Comparison of ENCODE assay signal across 14 cellular contexts in the genomic region with DNA sequence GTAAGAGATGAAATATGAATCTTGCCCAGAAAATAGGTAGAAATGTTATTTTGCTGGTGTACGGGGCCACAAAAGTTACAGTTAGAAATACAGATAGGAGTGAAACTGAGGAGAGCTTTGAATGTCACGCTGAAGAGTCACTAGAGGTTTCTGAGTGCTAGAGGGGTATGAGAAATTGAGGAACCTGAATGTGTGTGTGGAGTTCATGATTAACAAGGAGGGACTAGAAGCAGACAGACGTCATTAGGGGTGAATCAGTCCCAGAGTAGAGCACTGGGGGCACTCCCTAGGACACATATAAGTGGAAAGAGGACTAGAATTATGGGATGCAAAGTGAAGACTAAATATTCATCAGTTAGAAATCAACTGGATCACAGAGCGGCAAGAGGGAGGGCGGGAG.
DNase-seq lines count a peak whose midpoint lies in the region; ATAC-seq and TF ChIP-seq lines count a peak whose summit lies in the region.
"Had no signal": no experiment of that assay in that cellular context is flagged by ENCODE, and none has a peak within 500 bp of the region (broad histone marks: within the 10 kb centered on the region; RNA-seq: fewer than 3 reads in every experiment).

No MANE protein-coding gene starts in this region.

- no peaks in the 10 kb centered on the region for H3K27me3 ChIP-seq in HL-60 (ENCODE audit: insufficient read depth, poor library complexity, severe bottlenecking)

- TF ChIP-seq CTCF in HL-60 (IDR thresholded peaks at IDR 0.05; ENCODE audit: insufficient read depth, low read length), result no peak

- peak overlapping the region; percentile 59 for H3K27ac ChIP-seq in HL-60 (replicated peaks)
- H3K27ac ChIP-seq: prostate gland had no signal

- ATAC-seq in GM18517 (IDR thresholded peaks at IDR 0.05; ENCODE audit: unreplicated experiment) (peak; percentile 75), GM21381 (IDR thresholded peaks at IDR 0.05; ENCODE audit: unreplicated experiment) (peak; percentile 89), HG02981 (IDR thresholded peaks at IDR 0.05; ENCODE audit: unreplicated experiment) (peak; percentile 89)
- ATAC-seq: HCT116 had no signal

- peak in 1 of 2 experiments; percentile 39 for DNase-seq in HL-60 (ENCODE audit: low read depth in 1 of 2, low spot score in 1 of 2)
- no peak for DNase-seq in nucleus accumbens (lab: John Stamatoyannopoulos, UW)
- DNase-seq in NCI-H1930 (lab: John Stamatoyannopoulos, UW), result no peak
- no peak for DNase-seq in GDM1 (lab: John Stamatoyannopoulos, UW)
- DNase-seq in stimulated activated CD4-positive, alpha-beta T cell treated with anti-CD3 and anti-CD28 coated beads, Interleukin-4, amount 100 ng/mL, for 1 hour, result no peak
- DNase-seq: activated T-cell treated with anti-CD3 and anti-CD28 coated beads, Interleukin-2, amount 50 U/mL, for 1 hour; amniotic stem cell; NCI-H2081; SK-N-SH had no signal

- no peak overlapping the region for H3K4me3 ChIP-seq in HL-60 (replicated peaks; ENCODE audit: insufficient read depth, low read length)
- H3K4me3 ChIP-seq: prostate gland had no signal
